26 cellular contexts compared by ENCODE assay signal in genomic region chr12:16043480-16043879, GRCh38.
"Had no signal": no experiment of that assay in that cellular context is flagged by ENCODE, and none has a peak within 500 bp of the region (broad histone marks: within the 10 kb centered on the region; RNA-seq: fewer than 3 reads in every experiment).

No MANE protein-coding gene starts in this region.

- FAIRE-seq: endometrium, endothelial cell of umbilical vein, frontal cortex had no signal

- H3K36me3 ChIP-seq: colonic mucosa, gastrocnemius medialis had no signal

- ATAC-seq: effector memory CD8-positive, alpha-beta T cell; esophagus mucosa; foreskin keratinocyte; gastrocnemius medialis; gastroesophageal sphincter; heart left ventricle had no signal

- H3K27ac ChIP-seq: colonic mucosa, coronary artery, dorsolateral prefrontal cortex, epithelial cell of prostate, esophagus muscularis mucosa, esophagus squamous epithelium, foreskin keratinocyte, gastrocnemius medialis, gastroesophageal sphincter, heart left ventricle had no signal

- DNase-seq: colonic mucosa; cortex of kidney; dermis blood vessel endothelial cell; dorsolateral prefrontal cortex; effector CD4-positive, alpha-beta T cell; effector CD8-positive, alpha-beta T cell; effector memory CD4-positive, alpha-beta T cell; effector memory CD8-positive, alpha-beta T cell; endodermal cell; erythroblast; esophagus squamous epithelium; foreskin fibroblast; foreskin keratinocyte; foreskin melanocyte; gastrocnemius medialis; glutamatergic neuron; head of caudate nucleus; heart left ventricle had no signal

- H3K4me3 ChIP-seq: colonic mucosa, coronary artery, dorsolateral prefrontal cortex, esophagus muscularis mucosa, esophagus squamous epithelium, gastrocnemius medialis, gastroesophageal sphincter, heart left ventricle had no signal

- H3K9me3 ChIP-seq: colonic mucosa, gastrocnemius medialis had no signal

- H3K4me1 ChIP-seq: colonic mucosa, esophagus muscularis mucosa, esophagus squamous epithelium, foreskin keratinocyte, gastrocnemius medialis, gastroesophageal sphincter, heart left ventricle had no signal

- H3K27me3 ChIP-seq: colonic mucosa, dorsolateral prefrontal cortex, esophagus muscularis mucosa, esophagus squamous epithelium, foreskin keratinocyte, gastrocnemius medialis, gastroesophageal sphincter, heart left ventricle had no signal
